ENCODE assay signal across 1 cellular context in genomic region chr16:58755989-58756649, GRCh38.
A peak's percentile ranks its signal among the peaks of the same experiment; 100 is the strongest.
TF ChIP-seq lines count a peak whose summit lies in the region.

No MANE protein-coding gene starts in this region.

TF ChIP-seq in HepG2, 621 proteins besides CTCF, POLR2A, EP300 and RAD21 (continued from another document and continues in another):
- no peak for TF ChIP-seq GPBP1L1 (CRISPR knock-in tag; IDR thresholded peaks at IDR 0.05)
- no peak for TF ChIP-seq FUBP1 (CRISPR knock-in tag; IDR thresholded peaks at IDR 0.05; ENCODE audit: borderline replicate concordance)
- no peak for TF ChIP-seq EHMT2 (IDR thresholded peaks at IDR 0.05; ENCODE audit: borderline replicate concordance, low read depth, low read length)
- no peak for TF ChIP-seq ZNF292 (CRISPR knock-in tag; IDR thresholded peaks at IDR 0.05; ENCODE audit: borderline replicate concordance, low read depth)
- TF ChIP-seq ZNF563 (CRISPR knock-in tag; IDR thresholded peaks at IDR 0.05) = no peak
- no peak for TF ChIP-seq ZNF460 (CRISPR knock-in tag; IDR thresholded peaks at IDR 0.05; ENCODE audit: borderline replicate concordance)
- TF ChIP-seq PRPF4 (IDR thresholded peaks at IDR 0.05; ENCODE audit: low read depth, low read length, poor library complexity, severe bottlenecking) = no peak
- peak; percentile 40; the same call in 1 of the 2 replicates for TF ChIP-seq MIXL1 (CRISPR knock-in tag; IDR thresholded peaks at IDR 0.05)
- no peak for TF ChIP-seq ZBTB20 (CRISPR knock-in tag; IDR thresholded peaks at IDR 0.05; ENCODE audit: borderline replicate concordance, low read depth)
- TF ChIP-seq HMG20B (CRISPR knock-in tag; conservative IDR thresholded peaks at IDR 0.05) = no peak
- no peak for TF ChIP-seq TARDBP (CRISPR knock-in tag; IDR thresholded peaks at IDR 0.05)
- TF ChIP-seq ZNF749 (CRISPR knock-in tag; IDR thresholded peaks at IDR 0.05; ENCODE audit: borderline replicate concordance) = no peak
- no peak for TF ChIP-seq ZNF75D (CRISPR knock-in tag; IDR thresholded peaks at IDR 0.05; ENCODE audit: borderline replicate concordance)
- no peak for TF ChIP-seq HINFP (CRISPR knock-in tag; IDR thresholded peaks at IDR 0.05; ENCODE audit: low read depth)
- TF ChIP-seq SNAPC5 (CRISPR knock-in tag; IDR thresholded peaks at IDR 0.05; ENCODE audit: borderline replicate concordance) = no peak
- TF ChIP-seq NONO (IDR thresholded peaks at IDR 0.05) = no peak
- TF ChIP-seq NONO (CRISPR knock-in tag; conservative IDR thresholded peaks at IDR 0.05) = no peak
- no peak for TF ChIP-seq LBX2 (CRISPR knock-in tag; IDR thresholded peaks at IDR 0.05; ENCODE audit: borderline replicate concordance)
- TF ChIP-seq ZBTB26 (CRISPR knock-in tag; IDR thresholded peaks at IDR 0.05; ENCODE audit: borderline replicate concordance) = 0 out of 2 replicates have a peak, but pooled peaks have one; percentile 31
- 0 out of 2 replicates have a peak, but pooled peaks have one; percentile 54 for TF ChIP-seq ZFP41 (CRISPR knock-in tag; IDR thresholded peaks at IDR 0.05; ENCODE audit: borderline replicate concordance)
- TF ChIP-seq ZNF709 (CRISPR knock-in tag; IDR thresholded peaks at IDR 0.05) = no peak
- no peak for TF ChIP-seq ZNF468 (CRISPR knock-in tag; IDR thresholded peaks at IDR 0.05)
- TF ChIP-seq ARHGAP35 (CRISPR knock-in tag; IDR thresholded peaks at IDR 0.05; ENCODE audit: borderline replicate concordance) = peak; percentile 49; the same call in 1 of the 2 replicates
- TF ChIP-seq UBTF (CRISPR knock-in tag; IDR thresholded peaks at IDR 0.05) = no peak
- TF ChIP-seq ZNF670 (CRISPR knock-in tag; IDR thresholded peaks at IDR 0.05; ENCODE audit: borderline replicate concordance) = no peak
- TF ChIP-seq IKZF5 (CRISPR knock-in tag; IDR thresholded peaks at IDR 0.05) = 0 out of 2 replicates have a peak, but pooled peaks have one; percentile 22
- no peak for TF ChIP-seq RFX3 (CRISPR knock-in tag; IDR thresholded peaks at IDR 0.05)
- no peak for TF ChIP-seq DZIP1 (CRISPR knock-in tag; IDR thresholded peaks at IDR 0.05)
- peak; percentile 14; the same call in 1 of the 2 replicates for TF ChIP-seq ATF2 (CRISPR knock-in tag; IDR thresholded peaks at IDR 0.05)
- TF ChIP-seq ZNF12 (CRISPR knock-in tag; IDR thresholded peaks at IDR 0.05) = no peak
- TF ChIP-seq ZNF792 (CRISPR knock-in tag; IDR thresholded peaks at IDR 0.05) = no peak
- peak; percentile 69; the same call in 1 of the 2 replicates for TF ChIP-seq HMGXB3 (CRISPR knock-in tag; IDR thresholded peaks at IDR 0.05; ENCODE audit: borderline replicate concordance)
- TF ChIP-seq RARA (CRISPR knock-in tag; IDR thresholded peaks at IDR 0.05) = no peak
- TF ChIP-seq EED (CRISPR knock-in tag; IDR thresholded peaks at IDR 0.05) = no peak
- no peak for TF ChIP-seq PBX2 (CRISPR knock-in tag; IDR thresholded peaks at IDR 0.05)
- no peak for TF ChIP-seq ZKSCAN1 (IDR thresholded peaks at IDR 0.05; ENCODE audit: low read length)
- no peak for TF ChIP-seq ZNF615 (CRISPR knock-in tag; IDR thresholded peaks at IDR 0.05; ENCODE audit: borderline replicate concordance)
